1 cellular context compared by ENCODE assay signal in the genomic region with DNA sequence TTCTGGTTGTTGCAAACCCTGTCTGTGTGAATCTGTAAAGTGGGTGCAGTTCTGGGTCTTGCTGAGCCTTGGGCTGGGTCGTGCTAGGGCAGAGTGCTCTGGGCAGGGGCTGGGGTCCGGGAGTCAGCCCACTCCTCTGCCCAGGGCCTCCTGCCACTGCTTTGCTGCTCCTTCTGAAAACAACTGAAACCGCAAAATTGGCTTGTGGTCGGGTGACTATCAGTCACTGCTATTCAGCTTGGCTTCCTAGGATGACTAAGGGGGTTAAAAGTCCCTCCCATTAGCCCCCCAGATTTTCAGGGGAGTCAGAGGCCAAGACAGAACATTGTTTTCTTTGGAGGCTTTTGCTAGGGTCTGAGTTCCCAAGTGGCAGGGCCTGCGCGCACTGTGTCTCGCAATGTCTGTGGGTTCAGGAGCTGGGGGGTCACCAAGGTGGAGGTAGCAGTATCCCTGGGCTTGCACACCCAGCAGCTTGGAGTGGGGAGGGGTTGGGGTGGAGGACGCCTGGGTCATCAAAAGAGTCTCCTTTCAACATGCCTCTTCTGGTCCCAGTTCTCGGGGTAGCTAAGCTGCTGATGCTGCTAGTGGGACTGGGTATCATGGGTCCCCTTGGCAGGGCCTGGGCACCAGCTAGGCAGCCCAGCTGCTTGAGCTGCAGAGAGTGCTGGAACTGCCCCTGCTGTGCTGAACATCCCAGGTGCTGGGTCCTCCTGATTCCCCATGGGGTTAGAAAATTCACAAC.
TF ChIP-seq lines count a peak whose summit lies in the region.

No MANE protein-coding gene starts in this region.

TF ChIP-seq in HepG2, 621 proteins besides CTCF, POLR2A, EP300 and RAD21:
- TF ChIP-seq HNF4A (CRISPR knock-in tag; IDR thresholded peaks at IDR 0.05) (no peak), ZNF629 (CRISPR knock-in tag; conservative IDR thresholded peaks at IDR 0.05) (0 out of 2 replicates have a peak, but pooled peaks have one; percentile 17)
- TF ChIP-seq, protein P1, sequence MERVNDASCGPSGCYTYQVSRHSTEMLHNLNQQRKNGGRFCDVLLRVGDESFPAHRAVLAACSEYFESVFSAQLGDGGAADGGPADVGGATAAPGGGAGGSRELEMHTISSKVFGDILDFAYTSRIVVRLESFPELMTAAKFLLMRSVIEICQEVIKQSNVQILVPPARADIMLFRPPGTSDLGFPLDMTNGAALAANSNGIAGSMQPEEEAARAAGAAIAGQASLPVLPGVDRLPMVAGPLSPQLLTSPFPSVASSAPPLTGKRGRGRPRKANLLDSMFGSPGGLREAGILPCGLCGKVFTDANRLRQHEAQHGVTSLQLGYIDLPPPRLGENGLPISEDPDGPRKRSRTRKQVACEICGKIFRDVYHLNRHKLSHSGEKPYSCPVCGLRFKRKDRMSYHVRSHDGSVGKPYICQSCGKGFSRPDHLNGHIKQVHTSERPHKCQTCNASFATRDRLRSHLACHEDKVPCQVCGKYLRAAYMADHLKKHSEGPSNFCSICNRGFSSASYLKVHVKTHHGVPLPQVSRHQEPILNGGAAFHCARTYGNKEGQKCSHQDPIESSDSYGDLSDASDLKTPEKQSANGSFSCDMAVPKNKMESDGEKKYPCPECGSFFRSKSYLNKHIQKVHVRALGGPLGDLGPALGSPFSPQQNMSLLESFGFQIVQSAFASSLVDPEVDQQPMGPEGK (CRISPR knock-in tag; IDR thresholded peaks at IDR 0.05), result no peak
